8 cellular contexts compared by ENCODE assay signal in the genomic region with DNA sequence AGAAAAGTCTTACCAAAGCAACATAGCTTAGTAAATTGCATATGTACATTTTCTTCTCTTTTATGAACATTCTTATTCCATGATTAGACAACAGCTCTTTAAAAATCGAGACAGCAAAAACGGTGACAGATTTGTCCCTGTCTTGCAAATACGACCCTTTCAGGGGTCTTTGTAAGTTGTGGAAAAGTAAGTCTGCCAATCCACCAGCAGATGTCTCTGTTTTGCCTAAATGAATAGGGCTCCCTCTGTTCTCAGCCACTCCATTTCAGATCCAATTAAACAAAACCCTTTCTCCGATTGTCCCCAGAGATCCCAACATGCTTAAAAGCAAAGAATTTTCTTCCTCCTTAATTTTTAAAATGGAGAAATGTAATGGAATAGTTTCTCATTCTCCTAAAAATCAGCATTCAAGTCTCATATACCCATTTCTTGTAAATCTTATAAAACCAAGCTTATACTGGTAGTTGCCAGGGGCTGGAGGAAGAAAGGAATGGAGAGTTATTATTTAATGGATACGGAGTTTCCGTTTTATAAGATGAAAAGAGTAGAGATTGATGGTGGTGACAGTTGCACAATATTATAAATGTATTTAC.
DNase-seq lines count a peak whose midpoint lies in the region; ATAC-seq and TF ChIP-seq lines count a peak whose summit lies in the region.

No MANE protein-coding gene starts in this region.

- BruUV-seq in Panc1 (replicated peaks; lab: Mats Ljungman, UMichigan), result no TSS peak

- no peaks in the 10 kb centered on the region for H3K36me3 Mint-ChIP-seq in activated CD4-positive, alpha-beta T cell treated with anti-CD3 and anti-CD28 coated beads, Interleukin-2, amount 10 ng/mL, durations not matched to agents 7 days and 5 days (ENCODE audit: low read depth)

- 3% methylated on average over 6 of the region's 6 CpGs for WGBS in right lobe of liver (ENCODE audit: insufficient coverage, low coverage, low lambda C conversion rate, missing lambda C conversion rate)

- H4K20me1 ChIP-seq in KMS-11 (ENCODE audit: insufficient read depth), result no peaks in the 10 kb centered on the region

- no peaks in the 10 kb centered on the region for H3K27me3 Mint-ChIP-seq in activated CD4-positive, alpha-beta T cell treated with anti-CD3 and anti-CD28 coated beads, Interleukin-2, amount 10 ng/mL, durations not matched to agents 7 days and 5 days

- H3K4me1 ChIP-seq in KMS-11 (ENCODE audit: low read depth, poor library complexity, severe bottlenecking), result peaks cover 23% of the 10 kb centered on the region
- peaks cover 6% of the 10 kb centered on the region; the same call in 1 of the 2 replicates for H3K4me1 ChIP-seq in Panc1 (ENCODE audit: control insufficient read depth, insufficient read depth, low read length)
- H3K4me1 ChIP-seq in right lobe of liver, result peaks cover 0 to 4% (median 0%) of the 10 kb centered on the region in 4 donors
- H3K4me1 ChIP-seq in upper lobe of right lung, result no peaks in the 10 kb centered on the region

- peak overlapping the region; percentile 52 for H3K27ac ChIP-seq in KMS-11
- H3K27ac ChIP-seq in Panc1 (ENCODE audit: low read length), result peak overlapping the region; percentile 32; the same call in 1 of the 2 replicates
- no peak overlapping the region for H3K27ac ChIP-seq in right lobe of liver
- H3K27ac ChIP-seq in upper lobe of right lung, result no peak overlapping the region

- H3K4me3 ChIP-seq in KMS-11 (IDR thresholded peaks at IDR 0.05; ENCODE audit: insufficient read depth, low read depth, low read length) (no peak overlapping the region), Panc1 (ENCODE audit: low read depth in 2 of 2, low read length in 2 of 2) (no peak overlapping the region), choroid plexus epithelial cell (ENCODE audit: low read depth, low read length) (peak overlapping the region; percentile 32), right lobe of liver (no peak overlapping the region), upper lobe of right lung (peak overlapping the region; percentile 15)

- H3K9me3 ChIP-seq in Panc1 (ENCODE audit: control insufficient read depth, insufficient read depth, low read depth, low read length) (no peaks in the 10 kb centered on the region), right lobe of liver (no peaks in the 10 kb centered on the region), upper lobe of right lung (no peaks in the 10 kb centered on the region)

- H3K9ac ChIP-seq in KMS-11, result peak overlapping the region; percentile 4; the same call in 1 of the 2 replicates

- TF ChIP-seq POLR2A in right lobe of liver (IDR thresholded peaks at IDR 0.05), result no peak

- H2AFZ ChIP-seq in KMS-11 (ENCODE audit: low read depth), result peak overlapping the region; percentile 15; the same call in 1 of the 2 replicates

- in situ Hi-C loops in Panc1 (cut with HindIII; ENCODE audit: low pct_unique_long_range_greater_than_20kb, low sequenced_read_pairs), result no loop called here

- H3K36me3 ChIP-seq in KMS-11 (ENCODE audit: insufficient read depth) (no peaks in the 10 kb centered on the region), Panc1 (ENCODE audit: control insufficient read depth, insufficient read depth, low read length) (no peaks in the 10 kb centered on the region), right lobe of liver (no peaks in the 10 kb centered on the region), upper lobe of right lung (no peaks in the 10 kb centered on the region)

- TF ChIP-seq CTCF in KMS-11 (conservative IDR thresholded peaks at IDR 0.05; ENCODE audit: low read depth, low read length) (peak; percentile 90), Panc1 (IDR thresholded peaks at IDR 0.05) (peak; percentile 88), choroid plexus epithelial cell (conservative IDR thresholded peaks at IDR 0.05; ENCODE audit: low read depth, low read length) (peak; percentile 86), right lobe of liver (IDR thresholded peaks at IDR 0.05) (peak; percentile 66 to 75 (median 74)), upper lobe of right lung (IDR thresholded peaks at IDR 0.05) (peak; percentile 81)

- ATAC-seq in Panc1 (peak; percentile 89), right lobe of liver (peak; percentile 78 to 83 (median 81)), upper lobe of right lung (peak; percentile 85)

- POLR2A ChIA-PET in activated CD4-positive, alpha-beta T cell treated with anti-CD3 and anti-CD28 coated beads, Interleukin-2, amount 10 ng/mL, durations not matched to agents 7 days and 5 days (lab: Charles Lee), result interaction anchor here (0.7 kb wide), 1 partner anchor 97 kb away, joined by 5 read pairs; no protein-coding TSS in a partner anchor
- POLR2A ChIA-PET in Panc1 (lab: Charles Lee), result interaction anchor here (0.5 to 0.6 kb wide), 3 partner anchors 100 to 474 kb away, joined by 3 to 6 read pairs (median 4); no protein-coding TSS in a partner anchor

- peak overlapping the region; percentile 14 for H3K4me3 Mint-ChIP-seq in activated CD4-positive, alpha-beta T cell treated with anti-CD3 and anti-CD28 coated beads, Interleukin-2, amount 10 ng/mL, durations not matched to agents 7 days and 5 days

- peak overlapping the region; percentile 46 for H3K4me2 ChIP-seq in KMS-11

- CTCF ChIA-PET in activated CD4-positive, alpha-beta T cell treated with anti-CD3 and anti-CD28 coated beads, Interleukin-2, amount 10 ng/mL, durations not matched to agents 7 days and 5 days (lab: Charles Lee), result interaction anchor here (0.6 to 5.5 kb wide), 17 partner anchors 9 to 205 kb away, joined by 3 to 34 read pairs (median 3); a partner anchor contains a TSS
- CTCF ChIA-PET in Panc1 (lab: Charles Lee), result interaction anchor here (0.5 to 2.0 kb wide), 9 partner anchors 13 to 358 kb away, joined by 3 to 9 read pairs (median 4); a partner anchor contains a TSS

- H3K9me3 Mint-ChIP-seq in activated CD4-positive, alpha-beta T cell treated with anti-CD3 and anti-CD28 coated beads, Interleukin-2, amount 10 ng/mL, durations not matched to agents 7 days and 5 days, result no peaks in the 10 kb centered on the region

- H3K27me3 ChIP-seq in KMS-11 (ENCODE audit: insufficient read depth, low read depth), result no peaks in the 10 kb centered on the region
- no peaks in the 10 kb centered on the region for H3K27me3 ChIP-seq in Panc1 (ENCODE audit: control insufficient read depth, insufficient read depth, low read length)
- H3K27me3 ChIP-seq in right lobe of liver, result no peaks in the 10 kb centered on the region
- no peaks in the 10 kb centered on the region for H3K27me3 ChIP-seq in upper lobe of right lung

- H3K27ac Mint-ChIP-seq in activated CD4-positive, alpha-beta T cell treated with anti-CD3 and anti-CD28 coated beads, Interleukin-2, amount 10 ng/mL, durations not matched to agents 7 days and 5 days, result peak overlapping the region; percentile 37

- no peaks in the 10 kb centered on the region for H3K79me2 ChIP-seq in KMS-11 (ENCODE audit: insufficient read depth, low read depth)

- DNase-seq in activated CD4-positive, alpha-beta T cell treated with anti-CD3 and anti-CD28 coated beads, Interleukin-2, amount 10 ng/mL, durations not matched to agents 7 days and 5 days, result peak; percentile 36
- DNase-seq in activated CD4-positive, alpha-beta T cell treated with anti-CD3 and anti-CD28 coated beads for 1 hour, result no peak
- DNase-seq in Panc1 (ENCODE audit: low read depth, low spot score) (peak; percentile 67), choroid plexus epithelial cell (ENCODE audit: low read depth) (peak; percentile 88), right lobe of liver (no peak), upper lobe of right lung (no peak), NCI-H1048 (lab: John Stamatoyannopoulos, UW) (no peak)

- H3K4me1 Mint-ChIP-seq in activated CD4-positive, alpha-beta T cell treated with anti-CD3 and anti-CD28 coated beads, Interleukin-2, amount 10 ng/mL, durations not matched to agents 7 days and 5 days, result peaks cover 29% of the 10 kb centered on the region

- intact Hi-C loops in Panc1 (cut with micrococcal nuclease; ENCODE audit: unreplicated experiment) (loop anchor here (1.0 to 5.0 kb wide), 3 partner anchors 61 to 274 kb away; a partner anchor contains a TSS), right lobe of liver (cut with DNase I) (loop anchor here in 1 of 2 donors (10.0 kb wide), 1 partner anchor 274 kb away; no protein-coding TSS in a partner anchor), upper lobe of right lung (cut with DNase I) (no loop called here)

Comparison
In these comparisons a context has a peak if more than half of its experiments do, and no peak if none do; other contexts are left out.
1. DNase-seq: peak in activated CD4-positive, alpha-beta T cell treated with anti-CD3 and anti-CD28 coated beads, Interleukin-2, amount 10 ng/mL, durations not matched to agents 7 days and 5 days (single experiment), Panc1 (single experiment) and choroid plexus epithelial cell (single experiment); none in activated CD4-positive, alpha-beta T cell treated with anti-CD3 and anti-CD28 coated beads for 1 hour (single experiment), right lobe of liver (0 of 3), upper lobe of right lung (single experiment) and NCI-H1048 (single experiment).
2. H3K27ac ChIP-seq: peak in KMS-11 (single experiment) and Panc1 (single experiment); none in right lobe of liver (0 of 3) and upper lobe of right lung (single experiment).
3. H3K4me3 ChIP-seq: peak in choroid plexus epithelial cell (single experiment) and upper lobe of right lung (single experiment); none in KMS-11 (single experiment), Panc1 (0 of 2) and right lobe of liver (0 of 3).
4. Peak in every context shown above with its lines, with median percentiles within 50 percentile points of each other: CTCF ChIP-seq and ATAC-seq.